ENCODE assay signal across 22 cellular contexts in the genomic region with DNA sequence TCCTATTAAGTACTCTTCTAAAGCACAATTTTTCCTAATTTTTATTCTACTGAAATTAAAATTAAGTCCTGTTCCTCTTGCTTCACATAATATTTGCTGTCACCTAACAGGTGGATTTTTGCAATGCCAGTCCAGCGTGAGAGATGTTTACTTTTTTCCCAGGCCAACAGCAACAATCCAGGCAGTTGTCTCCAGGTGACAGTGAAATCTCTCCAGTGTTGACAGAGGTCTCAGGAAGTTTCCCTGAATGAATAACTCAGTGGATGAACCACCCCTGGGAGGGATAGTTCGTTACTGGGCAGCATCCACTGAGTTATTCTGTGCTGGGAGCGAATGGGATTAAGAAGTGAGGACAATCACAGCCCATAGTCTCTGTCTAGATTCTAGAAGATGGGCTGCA. TPM values are rescaled to one million over a fixed set of nuclear protein-coding genes. Genes with fewer than 3 reads are reported as not detected.
DNase-seq lines count a peak whose midpoint lies in the region; ATAC-seq, FAIRE-seq and TF ChIP-seq lines count a peak whose summit lies in the region.
"Had no signal": no experiment of that assay in that cellular context is flagged by ENCODE, and none has a peak within 500 bp of the region (broad histone marks: within the 10 kb centered on the region; RNA-seq: fewer than 3 reads in every experiment).

No MANE protein-coding gene starts in this region.

- no peaks in the 10 kb centered on the region for H3K36me3 Mint-ChIP-seq in activated T-helper 17 cell treated with anti-CD3 and anti-CD28 coated beads, Interleukin-2, amount 50 U/mL, for 72 hours (ENCODE audit: low read depth)
- H3K36me3 Mint-ChIP-seq: activated naive CD4-positive, alpha-beta T cell treated with anti-CD3 and anti-CD28 coated beads, Interleukin-2, amount 10 ng/mL, durations not matched to agents 7 days and 5 days had no signal

- CTCF ChIA-PET in A549 (lab: Yijun Ruan, JAX) = no interaction called here

- no peak overlapping the region for H3K27ac Mint-ChIP-seq in activated T-helper 17 cell treated with anti-CD3 and anti-CD28 coated beads, Interleukin-2, amount 50 U/mL, for 72 hours
- H3K27ac Mint-ChIP-seq: activated naive CD4-positive, alpha-beta T cell treated with anti-CD3 and anti-CD28 coated beads, Interleukin-2, amount 10 ng/mL, durations not matched to agents 7 days and 5 days; T-helper 2 cell treated with Interferon-gamma antibody and Interleukin-4, amounts not matched to agents 5 μg/mL and 100 μg/mL, for 36 hours had no signal

- no peaks in the 10 kb centered on the region for H3K27me3 Mint-ChIP-seq in activated T-helper 17 cell treated with anti-CD3 and anti-CD28 coated beads, Interleukin-2, amount 50 U/mL, for 72 hours

- peak overlapping the region; percentile 47 for H3K9ac ChIP-seq in muscle layer of colon (ENCODE audit: low read length)

- no peak for TF ChIP-seq EP300 in A549 (IDR thresholded peaks at IDR 0.05)
- no peak for TF ChIP-seq EP300 in gastroesophageal sphincter (IDR thresholded peaks at IDR 0.05)

- no peak overlapping the region for H3K4me2 ChIP-seq in A549

- TF ChIP-seq RAD21 in A549 (conservative IDR thresholded peaks at IDR 0.05 in 1 of 2, IDR thresholded peaks at IDR 0.05 in 1 of 2) = no peak

- 36% methylated on average over 3 of the region's 3 CpGs for WGBS in A549 (ENCODE audit: missing lambda C conversion rate)
- 0 to 43% methylated on average over 1 to 2 of the region's 3 CpGs for WGBS in gastroesophageal sphincter (ENCODE audit: low coverage in 1 of 2), 2 donors

- H3K4me1 ChIP-seq in A549 = peaks cover 17% of the 10 kb centered on the region; the same call in 2 of the 3 replicates
- peaks cover 23 to 64% (median 32%) of the 10 kb centered on the region in 3 donors for H3K4me1 ChIP-seq in gastroesophageal sphincter
- peaks cover 74% of the 10 kb centered on the region for H3K4me1 ChIP-seq in muscle layer of colon (ENCODE audit: insufficient read depth, low read length)

- ATAC-seq in A549 = no peak; a peak in 1 of 6 replicates
- no peak for ATAC-seq in gastroesophageal sphincter
- ATAC-seq in omental fat pad (ENCODE audit: low FRiP score) = no peak
- ATAC-seq in activated T-helper 17 cell treated with anti-CD3 and anti-CD28 coated beads, Interleukin-2, amount 50 U/mL, for 72 hours (replicated peaks) = no peak
- ATAC-seq: activated T-cell treated with anti-CD3 and anti-CD28 coated beads, Interleukin-2, amount 50 U/mL, for 4 hours; K562 had no signal

- H3K4me3 ChIP-seq in A549 = no peak overlapping the region
- no peak overlapping the region for H3K4me3 ChIP-seq in gastroesophageal sphincter
- no peak overlapping the region for H3K4me3 ChIP-seq in muscle layer of colon (ENCODE audit: low read depth in 1 of 2, low read length in 2 of 2)
- H3K4me3 ChIP-seq: dorsolateral prefrontal cortex, K562 had no signal

- H3K4me3 Mint-ChIP-seq in activated T-helper 17 cell treated with anti-CD3 and anti-CD28 coated beads, Interleukin-2, amount 50 U/mL, for 72 hours = no peak overlapping the region
- H3K4me3 Mint-ChIP-seq: activated naive CD4-positive, alpha-beta T cell treated with anti-CD3 and anti-CD28 coated beads, Interleukin-2, amount 10 ng/mL, durations not matched to agents 7 days and 5 days; activated T-cell treated with anti-CD3 and anti-CD28 coated beads, Interleukin-2, amount 50 U/mL, for 4 hours; T-helper 2 cell treated with Interferon-gamma antibody and Interleukin-4, amounts not matched to agents 5 μg/mL and 100 μg/mL, for 36 hours had no signal

- H3K9me3 ChIP-seq in A549 (no peaks in the 10 kb centered on the region), gastroesophageal sphincter (no peaks in the 10 kb centered on the region), muscle layer of colon (ENCODE audit: low read length) (no peaks in the 10 kb centered on the region)
- H3K9me3 ChIP-seq: neutrophil had no signal

- H3K27me3 ChIP-seq in gastroesophageal sphincter = no peaks in the 10 kb centered on the region
- no peaks in the 10 kb centered on the region for H3K27me3 ChIP-seq in muscle layer of colon (ENCODE audit: control insufficient read depth in 1 of 2, insufficient read depth in 2 of 2, low read length in 2 of 2)
- H3K27me3 ChIP-seq: dorsolateral prefrontal cortex, neutrophil had no signal

- H3K4me1 Mint-ChIP-seq in activated T-helper 17 cell treated with anti-CD3 and anti-CD28 coated beads, Interleukin-2, amount 50 U/mL, for 72 hours = peaks cover 4% of the 10 kb centered on the region
- H3K4me1 Mint-ChIP-seq: activated naive CD4-positive, alpha-beta T cell treated with anti-CD3 and anti-CD28 coated beads, Interleukin-2, amount 10 ng/mL, durations not matched to agents 7 days and 5 days had no signal

- no peak for TF ChIP-seq CTCF in A549 (IDR thresholded peaks at IDR 0.05)
- no peak for TF ChIP-seq CTCF in gastroesophageal sphincter (IDR thresholded peaks at IDR 0.05)
- no peak for TF ChIP-seq CTCF in omental fat pad (IDR thresholded peaks at IDR 0.05)

- DNase-seq in A549 (ENCODE audit: low read depth in 1 of 2, low spot score in 1 of 2) = peak in 1 of 2 experiments; percentile 23
- peak; percentile 40 for DNase-seq in NCI-H146 treated with DMSO at 0.1 percent for 48 hours (lab: John Stamatoyannopoulos, UW; ENCODE audit: unreplicated experiment)
- no peak for DNase-seq in DMS 273 (lab: John Stamatoyannopoulos, UW; ENCODE audit: unreplicated experiment)
- DNase-seq in SW 1271 (lab: John Stamatoyannopoulos, UW) = no peak
- DNase-seq in omental fat pad (ENCODE audit: low spot score) = no peak
- DNase-seq: activated CD4-positive, CD25-positive, alpha-beta regulatory T cell; activated naive CD4-positive, alpha-beta T cell treated with anti-CD3 and anti-CD28 coated beads, Interleukin-2, amount 10 ng/mL, durations not matched to agents 7 days and 5 days; activated T-cell treated with anti-CD3 and anti-CD28 coated beads, Interleukin-2, amount 50 U/mL, for 4 hours; central memory CD4-positive, alpha-beta T cell; dorsolateral prefrontal cortex; GDM1; left cardiac atrium; NCI-H1694 treated with DMSO at 0.1 percent for 48 hours; stimulated activated CD4-positive, alpha-beta T cell treated with anti-CD3 and anti-CD28 coated beads, Interleukin-12 subunit alpha, Interleukin-12 subunit beta, amount 100 ng/mL, for 4 hours; stimulated activated CD8-positive, alpha-beta memory T cell treated with anti-CD3 and anti-CD28 coated beads, Interleukin-4, amount 100 ng/mL, for 48 hours had no signal

- no peaks in the 10 kb centered on the region for H3K9me3 Mint-ChIP-seq in activated T-helper 17 cell treated with anti-CD3 and anti-CD28 coated beads, Interleukin-2, amount 50 U/mL, for 72 hours
- H3K9me3 Mint-ChIP-seq: activated naive CD4-positive, alpha-beta T cell treated with anti-CD3 and anti-CD28 coated beads, Interleukin-2, amount 10 ng/mL, durations not matched to agents 7 days and 5 days; activated T-cell treated with anti-CD3 and anti-CD28 coated beads, Interleukin-2, amount 50 U/mL, for 4 hours; T-helper 2 cell treated with Interferon-gamma antibody and Interleukin-4, amounts not matched to agents 5 μg/mL and 100 μg/mL, for 36 hours had no signal

- H3K27ac ChIP-seq in A549 = peak overlapping the region in 1 of 2 experiments; percentile 30; a peak in 1 of 6 replicates
- H3K27ac ChIP-seq in gastroesophageal sphincter = peak overlapping the region; percentile 92 to 99 (median 96)
- peak overlapping the region; percentile 77 for H3K27ac ChIP-seq in muscle layer of colon (ENCODE audit: low read depth, low read length)
- H3K27ac ChIP-seq: neutrophil had no signal

- POLR2A ChIA-PET in A549 (lab: Yijun Ruan, JAX) = no interaction called here

- TF ChIP-seq POLR2A in A549 (IDR thresholded peaks at IDR 0.05; ENCODE audit: low read length) (no peak), gastroesophageal sphincter (IDR thresholded peaks at IDR 0.05) (no peak)

- peak; percentile 13 for FAIRE-seq in A549 (lab: Jason Lieb, UNC)
- FAIRE-seq: K562, RCC 7860 had no signal

- no peaks in the 10 kb centered on the region for H3K36me3 ChIP-seq in gastroesophageal sphincter
- no peaks in the 10 kb centered on the region for H3K36me3 ChIP-seq in muscle layer of colon (ENCODE audit: insufficient read depth, low read length)
- H3K36me3 ChIP-seq: neutrophil had no signal

TF ChIP-seq in A549, 52 proteins besides CTCF, POLR2A, EP300 and RAD21 (continues in another document):
- no peak for TF ChIP-seq MAX (IDR thresholded peaks at IDR 0.05)
- no peak for TF ChIP-seq TP53 (CRISPR knock-in tag; IDR thresholded peaks at IDR 0.05)
- no peak for TF ChIP-seq ZSCAN20 (CRISPR knock-in tag; IDR thresholded peaks at IDR 0.05)
- no peak for TF ChIP-seq FOSB (CRISPR knock-in tag; IDR thresholded peaks at IDR 0.05)
- TF ChIP-seq, protein P1, sequence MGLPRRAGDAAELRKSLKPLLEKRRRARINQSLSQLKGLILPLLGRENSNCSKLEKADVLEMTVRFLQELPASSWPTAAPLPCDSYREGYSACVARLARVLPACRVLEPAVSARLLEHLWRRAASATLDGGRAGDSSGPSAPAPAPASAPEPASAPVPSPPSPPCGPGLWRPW (IDR thresholded peaks at IDR 0.05) = no peak
- TF ChIP-seq MAFK (IDR thresholded peaks at IDR 0.05; ENCODE audit: partially characterized antibody) = no peak
- TF ChIP-seq, protein P2, sequence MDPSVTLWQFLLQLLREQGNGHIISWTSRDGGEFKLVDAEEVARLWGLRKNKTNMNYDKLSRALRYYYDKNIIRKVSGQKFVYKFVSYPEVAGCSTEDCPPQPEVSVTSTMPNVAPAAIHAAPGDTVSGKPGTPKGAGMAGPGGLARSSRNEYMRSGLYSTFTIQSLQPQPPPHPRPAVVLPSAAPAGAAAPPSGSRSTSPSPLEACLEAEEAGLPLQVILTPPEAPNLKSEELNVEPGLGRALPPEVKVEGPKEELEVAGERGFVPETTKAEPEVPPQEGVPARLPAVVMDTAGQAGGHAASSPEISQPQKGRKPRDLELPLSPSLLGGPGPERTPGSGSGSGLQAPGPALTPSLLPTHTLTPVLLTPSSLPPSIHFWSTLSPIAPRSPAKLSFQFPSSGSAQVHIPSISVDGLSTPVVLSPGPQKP (IDR thresholded peaks at IDR 0.05; ENCODE audit: low read depth, low read length) = no peak

RNA-seq across cellular contexts. Expression of gene NT5DC3, which starts 7.1 kb away (rescaled TPM):
- polyA plus RNA-seq in A549 (2011; rRNA removed) (5.2 and 8.8 TPM in 2 replicates), A549 (2017; fragmentation: RNase III; extraction: RNeasy Plus Mini Kit Qiagen cat#74134 plus additional on column Dnase treatment) (5.6 to 6.7 TPM (median 6.3 TPM) in 3 replicates)
- polyA plus RNA-seq in A549 (2012; cell fraction: cytosol; rRNA removed) = 4.1 and 5.4 TPM in 2 replicates
- 11.6 and 21.4 TPM in 2 replicates for polyA plus RNA-seq in A549 (2012; cell fraction: nucleus; rRNA removed)
- 9.8 and 13.0 TPM in 2 replicates for polyA minus RNA-seq in A549 (2011; rRNA and poly(A)+ RNA removed)
- total RNA-seq in gastroesophageal sphincter (100 to 1,000 TPM in 3 of 4 donors, 10 to 100 TPM in 1; 64.5 to 185 (median 131) TPM), omental fat pad (10 to 100 TPM in 1 of 4 donors, 1 to 10 TPM in 3; 4.1 to 10.2 (median 7.0) TPM)
- total RNA-seq in activated T-helper 17 cell treated with anti-CD3 and anti-CD28 coated beads, Interleukin-2, amount 50 U/mL, for 72 hours = 1 to 10 TPM; 6.7 to 7.4 TPM

Comparison
In these comparisons a context has a peak if more than half of its experiments do, and no peak if none do; other contexts are left out.
1. RNA of gene NT5DC3, which starts 7.1 kb away (total RNA-seq): 64.5 to 185 TPM in gastroesophageal sphincter; 4.1 to 10.2 TPM in omental fat pad and 6.7 to 7.4 TPM in activated T-helper 17 cell treated with anti-CD3 and anti-CD28 coated beads, Interleukin-2, amount 50 U/mL, for 72 hours; every median in the first group is over 4 times any median in the second.